9 cellular contexts compared by ENCODE assay signal in genomic region chr18:46408334-46408987, GRCh38.
DNase-seq lines count a peak whose midpoint lies in the region; ATAC-seq and TF ChIP-seq lines count a peak whose summit lies in the region.
"Had no signal": no experiment of that assay in that cellular context is flagged by ENCODE, and none has a peak within 500 bp of the region (broad histone marks: within the 10 kb centered on the region; RNA-seq: fewer than 3 reads in every experiment).

No MANE protein-coding gene starts in this region.

- no peak overlapping the region for H3K4me3 Mint-ChIP-seq in glutamatergic neuron (ENCODE audit: unreplicated experiment)

- H2AFZ ChIP-seq in OCI-LY7 (ENCODE audit: low read length), result no peak overlapping the region

- H3K9me2 ChIP-seq in OCI-LY7 (ENCODE audit: insufficient read depth, low read length), result no peaks in the 10 kb centered on the region

- peaks cover 62% of the 10 kb centered on the region for H3K4me1 Mint-ChIP-seq in glutamatergic neuron (ENCODE audit: low read depth, unreplicated experiment)

- peaks cover 5% of the 10 kb centered on the region for H3K36me3 Mint-ChIP-seq in glutamatergic neuron (ENCODE audit: unreplicated experiment)

- H3K27ac ChIP-seq in left ventricle myocardium inferior (replicated peaks) (peak overlapping the region; percentile 83), OCI-LY7 (ENCODE audit: low read depth, low read length, poor library complexity, severe bottlenecking) (no peak overlapping the region)

- H3K4me1 ChIP-seq in left ventricle myocardium inferior (peaks cover 83% of the 10 kb centered on the region), OCI-LY7 (ENCODE audit: insufficient read depth, low read length, poor library complexity, severe bottlenecking) (no peaks in the 10 kb centered on the region)

- no peak for DNase-seq in left ventricle myocardium inferior
- no peak for DNase-seq in left ventricle myocardium superior
- peak; percentile 5 for DNase-seq in OCI-LY7 (ENCODE audit: low spot score)
- no peak for DNase-seq in glutamatergic neuron
- DNase-seq in RKO (ENCODE audit: low spot score), result no peak
- no peak for DNase-seq in stimulated activated CD4-positive, alpha-beta T cell treated with anti-CD3 and anti-CD28 coated beads, Interleukin-4, amount 100 ng/mL, for 1 hour
- DNase-seq: esophagus squamous epithelium had no signal

- peaks cover 11% of the 10 kb centered on the region for H3K27me3 Mint-ChIP-seq in glutamatergic neuron (ENCODE audit: unreplicated experiment)

- H3K4me3 ChIP-seq in left ventricle myocardium inferior (no peak overlapping the region), OCI-LY7 (ENCODE audit: low read depth, low read length, poor library complexity, severe bottlenecking) (no peak overlapping the region)
- H3K4me3 ChIP-seq: esophagus squamous epithelium had no signal

- peak; percentile 14 for TF ChIP-seq CTCF in left ventricle myocardium inferior (IDR thresholded peaks at IDR 0.05; ENCODE audit: borderline replicate concordance)
- TF ChIP-seq CTCF in OCI-LY7 (conservative IDR thresholded peaks at IDR 0.05; ENCODE audit: low read length), result peak; percentile 40; the same call in 1 of the 2 replicates
- TF ChIP-seq CTCF in glutamatergic neuron (IDR thresholded peaks at IDR 0.05; ENCODE audit: partially characterized antibody, unreplicated experiment), result peak; percentile 29

- peaks cover 8% of the 10 kb centered on the region for H3K9me3 Mint-ChIP-seq in glutamatergic neuron (ENCODE audit: unreplicated experiment)

- H3K36me3 ChIP-seq in left ventricle myocardium inferior (no peaks in the 10 kb centered on the region), OCI-LY7 (ENCODE audit: insufficient read depth, low read length) (no peaks in the 10 kb centered on the region)
- H3K36me3 ChIP-seq: esophagus squamous epithelium had no signal

- H3K27ac Mint-ChIP-seq in glutamatergic neuron (ENCODE audit: unreplicated experiment), result no peak overlapping the region

- CTCF ChIA-PET in OCI-LY7 (lab: Charles Lee; ENCODE audit: unreplicated experiment), result no interaction called here

- no peaks in the 10 kb centered on the region for H3K27me3 ChIP-seq in left ventricle myocardium inferior (ENCODE audit: low read depth)
- H3K27me3 ChIP-seq: esophagus squamous epithelium had no signal

- no peak for ATAC-seq in left ventricle myocardium superior
- no peak for ATAC-seq in HG03039 (IDR thresholded peaks at IDR 0.05; ENCODE audit: unreplicated experiment)
- no peak for ATAC-seq in GM18505 (IDR thresholded peaks at IDR 0.05; ENCODE audit: unreplicated experiment)

- H3K4me2 ChIP-seq in OCI-LY7 (ENCODE audit: low read length), result no peak overlapping the region

- no peaks in the 10 kb centered on the region for H4K20me1 ChIP-seq in OCI-LY7 (ENCODE audit: insufficient read depth, low read length)

- BruUV-seq in OCI-LY7 (replicated peaks; lab: Mats Ljungman, UMichigan), result no TSS peak

- H3K79me2 ChIP-seq in OCI-LY7 (ENCODE audit: insufficient read depth, low read depth, low read length), result no peaks in the 10 kb centered on the region

- POLR2A ChIA-PET in OCI-LY7 (lab: Charles Lee), result no interaction called here

- no peaks in the 10 kb centered on the region for H3K9me3 ChIP-seq in left ventricle myocardium inferior (replicated peaks)
- H3K9me3 ChIP-seq in OCI-LY7 (ENCODE audit: low read length), result no peaks in the 10 kb centered on the region
- H3K9me3 ChIP-seq: esophagus squamous epithelium had no signal

- intact Hi-C loops in left ventricle myocardium inferior (cut with micrococcal nuclease) (no loop called here), left ventricle myocardium superior (cut with micrococcal nuclease) (no loop called here), OCI-LY7 (cut with micrococcal nuclease; ENCODE audit: unreplicated experiment) (no loop called here)

- TF ChIP-seq POLR2A in GM18505 (IDR thresholded peaks at IDR 0.05; ENCODE audit: borderline replicate concordance, extremely low read depth, insufficient read depth, insufficient read length), result no peak
